Comparison of ENCODE assay signal across 1 cellular context in genomic region chr20:5135363-5136012, GRCh38.
TF ChIP-seq lines count a peak whose summit lies in the region.

No MANE protein-coding gene starts in this region.

TF ChIP-seq in H1, 55 proteins besides CTCF, POLR2A, EP300 and RAD21:
- no peak for TF ChIP-seq E2F6 (IDR thresholded peaks at IDR 0.05)
- no peak for TF ChIP-seq SIX5 (IDR thresholded peaks at IDR 0.05; ENCODE audit: low read depth, low read length)
- TF ChIP-seq CHD7 (IDR thresholded peaks at IDR 0.05; ENCODE audit: insufficient replicate concordance, low read length), result no peak
- TF ChIP-seq POLR2AphosphoS5 (IDR thresholded peaks at IDR 0.05; ENCODE audit: low read depth, low read length), result no peak
